In genomic region chr17:80219777-80220708, GRCh38 we compare ENCODE assay signal across 8 cellular contexts. TPM values are rescaled to one million over a fixed set of nuclear protein-coding genes. Genes with fewer than 3 reads are reported as not detected.
A peak's percentile ranks its signal among the peaks of the same experiment; 100 is the strongest.
DNase-seq lines count a peak whose midpoint lies in the region; ATAC-seq and TF ChIP-seq lines count a peak whose summit lies in the region.

Gene SGSH (minus strand): TSS chr17:80220333. CDS start chr17:80220313, 20 bp downstream.
Gene SLC26A11 (plus strand): TSS chr17:80220427. CDS start chr17:80221561, 1,134 bp downstream.

- CTCF ChIA-PET in activated naive CD4-positive, alpha-beta T cell treated with anti-CD3 and anti-CD28 coated beads, Interleukin-2, amount 10 ng/mL, durations not matched to agents 7 days and 5 days (lab: Charles Lee) = no interaction called here

- H3K9me3 Mint-ChIP-seq in activated naive CD4-positive, alpha-beta T cell treated with anti-CD3 and anti-CD28 coated beads, Interleukin-2, amount 10 ng/mL, durations not matched to agents 7 days and 5 days = no peaks in the 10 kb centered on the region

- no peaks in the 10 kb centered on the region for H3K9me3 ChIP-seq in testis

- peak within 1 kb of the TSS; percentile 91 for H3K27ac Mint-ChIP-seq in activated naive CD4-positive, alpha-beta T cell treated with anti-CD3 and anti-CD28 coated beads, Interleukin-2, amount 10 ng/mL, durations not matched to agents 7 days and 5 days

- peak within 1 kb of the TSS; percentile 79 to 81 for H3K4me3 ChIP-seq in testis

- no peaks in the 10 kb centered on the region for H3K27me3 ChIP-seq in testis

- peak within 1 kb of the TSS; percentile 89 for H3K4me3 Mint-ChIP-seq in activated naive CD4-positive, alpha-beta T cell treated with anti-CD3 and anti-CD28 coated beads, Interleukin-2, amount 10 ng/mL, durations not matched to agents 7 days and 5 days

- DNase-seq in NCI-H748 (lab: John Stamatoyannopoulos, UW; ENCODE audit: unreplicated experiment) (peak; percentile 67), NCI-H748 treated with DMSO at 0.1 percent for 48 hours (lab: John Stamatoyannopoulos, UW) (no peak), SHP77 treated with DMSO at 0.1 percent for 48 hours (lab: John Stamatoyannopoulos, UW) (peak; percentile 37), germinal center (ENCODE audit: low spot score) (peak; percentile 85), occipital lobe (lab: John Stamatoyannopoulos, UW) (peak; percentile 19), testis (peak; percentile 87)
- peak; percentile 78 for DNase-seq in activated naive CD4-positive, alpha-beta T cell treated with anti-CD3 and anti-CD28 coated beads, Interleukin-2, amount 10 ng/mL, durations not matched to agents 7 days and 5 days

- no peak for TF ChIP-seq CTCF in testis (IDR thresholded peaks at IDR 0.05)

- intact Hi-C loops in testis (cut with DNase I; ENCODE audit: low total_unique reads) = no loop called here

- peak; percentile 25 for ATAC-seq in HG03571 (IDR thresholded peaks at IDR 0.05; ENCODE audit: unreplicated experiment)

- peaks cover 22% of the 10 kb centered on the region for H3K4me1 Mint-ChIP-seq in activated naive CD4-positive, alpha-beta T cell treated with anti-CD3 and anti-CD28 coated beads, Interleukin-2, amount 10 ng/mL, durations not matched to agents 7 days and 5 days

- peaks cover 14% of the 10 kb centered on the region for H3K36me3 Mint-ChIP-seq in activated naive CD4-positive, alpha-beta T cell treated with anti-CD3 and anti-CD28 coated beads, Interleukin-2, amount 10 ng/mL, durations not matched to agents 7 days and 5 days

- TF ChIP-seq POLR2A in testis (IDR thresholded peaks at IDR 0.05) = no peak

- H3K27ac ChIP-seq in testis = peak within 1 kb of the TSS; percentile 86 to 87

- no peaks in the 10 kb centered on the region for H3K36me3 ChIP-seq in testis (ENCODE audit: low read depth, missing control alignments)

- peaks cover 12% of the 10 kb centered on the region for H3K4me1 ChIP-seq in testis

- H3K27me3 Mint-ChIP-seq in activated naive CD4-positive, alpha-beta T cell treated with anti-CD3 and anti-CD28 coated beads, Interleukin-2, amount 10 ng/mL, durations not matched to agents 7 days and 5 days = peaks cover 19% of the 10 kb centered on the region

- 0 to 1% methylated on average over 18 to 47 of the region's 80 CpGs for WGBS in testis, 2 donors

RNA-seq across cellular contexts. Expression of gene SGSH, which starts in this region (rescaled TPM):
- 1.9 TPM for total RNA-seq in occipital lobe
- 10 to 100 TPM; 29.7 to 50.3 TPM for total RNA-seq in testis
- polyA plus RNA-seq in testis (ENCODE audit: insufficient read depth, low read depth, low replicate concordance) = 19.8 TPM

RNA-seq across cellular contexts. Expression of gene SLC26A11, which starts in this region (rescaled TPM):
- total RNA-seq in occipital lobe = 4.8 TPM
- total RNA-seq in testis = 10 to 100 TPM; 16.9 to 19.0 TPM
- polyA plus RNA-seq in testis (ENCODE audit: insufficient read depth, low read depth, low replicate concordance) = 8.4 TPM

Comparison
In these comparisons a context has a peak if more than half of its experiments do, and no peak if none do; other contexts are left out.
1. RNA of gene SGSH (total RNA-seq): 29.7 to 50.3 TPM in testis; 1.9 TPM in occipital lobe (single experiment); every median in the first group is over 10 times any median in the second.